Comparison of ENCODE assay signal across 1 cellular context in genomic region chr3:61250784-61251173, GRCh38.
TF ChIP-seq lines count a peak whose summit lies in the region.

No MANE protein-coding gene starts in this region.

TF ChIP-seq in HepG2, 621 proteins besides CTCF, POLR2A, EP300 and RAD21 (continued from another document):
- TF ChIP-seq ZNF362 (CRISPR knock-in tag; IDR thresholded peaks at IDR 0.05; ENCODE audit: borderline replicate concordance), result no peak
- no peak for TF ChIP-seq ZBTB44 (CRISPR knock-in tag; IDR thresholded peaks at IDR 0.05)
